In genomic region chr5:98458004-98458403, GRCh38 we compare ENCODE assay signal across 1 cellular context.
TF ChIP-seq lines count a peak whose summit lies in the region.

No MANE protein-coding gene starts in this region.

TF ChIP-seq in SK-N-SH treated with all-trans-retinoic acid at 6 μM for 48 hours, 23 proteins besides CTCF, POLR2A, EP300 and RAD21 (continued from another document):
- TF ChIP-seq PATZ1 (CRISPR knock-in tag; IDR thresholded peaks at IDR 0.05; ENCODE audit: borderline replicate concordance) (no peak), ZNF70 (CRISPR knock-in tag; IDR thresholded peaks at IDR 0.05) (no peak), OSR1 (CRISPR knock-in tag; IDR thresholded peaks at IDR 0.05) (no peak), CSDC2 (CRISPR knock-in tag; IDR thresholded peaks at IDR 0.05) (no peak), TCF4 (CRISPR knock-in tag; IDR thresholded peaks at IDR 0.05; ENCODE audit: borderline replicate concordance) (no peak)
